8 cellular contexts compared by ENCODE assay signal in genomic region chr12:48924617-48925217, GRCh38. TPM values are rescaled to one million over a fixed set of nuclear protein-coding genes. Genes with fewer than 3 reads are reported as not detected.
DNase-seq lines count a peak whose midpoint lies in the region; ATAC-seq, FAIRE-seq and TF ChIP-seq lines count a peak whose summit lies in the region.

No MANE protein-coding gene starts in this region.

- ATAC-seq in Right ventricle myocardium inferior = peak; percentile 79
- peak; percentile 69 for ATAC-seq in HG03039 (IDR thresholded peaks at IDR 0.05; ENCODE audit: unreplicated experiment)
- peak; percentile 73 to 74 for ATAC-seq in right cardiac atrium

- DNase-seq in Right ventricle myocardium inferior (ENCODE audit: missing footprints) = peak; percentile 75
- no peak for DNase-seq in cardiac septum (ENCODE audit: low spot score)
- peak; percentile 89 for DNase-seq in OCI-LY7 (ENCODE audit: low spot score)
- peak; percentile 72 for DNase-seq in activated gamma-delta T cell treated with anti-CD3 and anti-CD28 coated beads, Interleukin-2, amount 50 U/mL, for 16 hours (ENCODE audit: low read depth)
- peak; percentile 55 to 78 (median 77) for DNase-seq in right cardiac atrium
- DNase-seq in small intestine = peak; percentile 53
- DNase-seq in NCI-H2227 (lab: John Stamatoyannopoulos, UW; ENCODE audit: unreplicated experiment) = no peak

- peak; percentile 91 for TF ChIP-seq CTCF in OCI-LY7 (conservative IDR thresholded peaks at IDR 0.05; ENCODE audit: low read length)

- H3K4me2 ChIP-seq in OCI-LY7 (ENCODE audit: low read length) = peak overlapping the region; percentile 78

- H3K9me3 ChIP-seq in OCI-LY7 (ENCODE audit: low read length) (no peaks in the 10 kb centered on the region), right cardiac atrium (ENCODE audit: control insufficient read depth, low read length) (no peaks in the 10 kb centered on the region), small intestine (ENCODE audit: control insufficient read depth, low read depth) (no peaks in the 10 kb centered on the region)

- CTCF ChIA-PET in OCI-LY7 (lab: Charles Lee; ENCODE audit: unreplicated experiment) = interaction anchor here (0.7 to 1.2 kb wide), 5 partner anchors 12 to 59 kb away, joined by 3 to 5 read pairs (median 3); partner anchors contain the start of gene ARF3

- peaks cover 31% of the 10 kb centered on the region for H3K36me3 ChIP-seq in OCI-LY7 (ENCODE audit: insufficient read depth, low read length)
- H3K36me3 ChIP-seq in small intestine (ENCODE audit: control insufficient read depth in 2 of 2, insufficient read depth in 2 of 2, low read length in 2 of 2) = peaks cover 0 to 3% of the 10 kb centered on the region in 2 donors

- POLR2A ChIA-PET in OCI-LY7 (lab: Charles Lee) = interaction anchor here (0.6 to 2.8 kb wide), 5 partner anchors 14 to 84 kb away, joined by 3 to 14 read pairs (median 5); partner anchors contain the start of genes ARF3 and DDX23

- H3K27ac ChIP-seq in OCI-LY7 (ENCODE audit: low read depth, low read length, poor library complexity, severe bottlenecking) (peak overlapping the region; percentile 46), right cardiac atrium (ENCODE audit: low read length) (no peak overlapping the region), small intestine (ENCODE audit: low read depth in 1 of 2, low read length in 1 of 2) (peak overlapping the region; percentile 43 to 83)

- H3K4me3 ChIP-seq in OCI-LY7 (ENCODE audit: low read depth, low read length, poor library complexity, severe bottlenecking) (peak overlapping the region; percentile 82), right cardiac atrium (ENCODE audit: low read length) (peak overlapping the region; percentile 56), small intestine (ENCODE audit: low read depth in 1 of 2, low read length in 2 of 2) (peak overlapping the region; percentile 80 to 81)

- peak overlapping the region; percentile 84 for H2AFZ ChIP-seq in OCI-LY7 (ENCODE audit: low read length)

- no peaks in the 10 kb centered on the region for H3K79me2 ChIP-seq in OCI-LY7 (ENCODE audit: insufficient read depth, low read depth, low read length)

- no peaks in the 10 kb centered on the region for H3K27me3 ChIP-seq in right cardiac atrium (ENCODE audit: control insufficient read depth, insufficient read depth)
- no peaks in the 10 kb centered on the region for H3K27me3 ChIP-seq in small intestine (ENCODE audit: control insufficient read depth in 2 of 2, insufficient read depth in 2 of 2, low read length in 2 of 2)

- H3K9me2 ChIP-seq in OCI-LY7 (ENCODE audit: insufficient read depth, low read length) = no peaks in the 10 kb centered on the region

- FAIRE-seq in small intestine (lab: Jason Lieb, UNC) = no peak

- no TSS peak for BruUV-seq in OCI-LY7 (replicated peaks; lab: Mats Ljungman, UMichigan)

- under 1% methylated on average over 39 of the region's 39 CpGs for WGBS in right cardiac atrium
- WGBS in small intestine, 3 donors = 0 to 1% (median 0%) methylated on average over 35 to 39 of the region's 39 CpGs

- H3K4me1 ChIP-seq in OCI-LY7 (ENCODE audit: insufficient read depth, low read length, poor library complexity, severe bottlenecking) (peaks cover 14% of the 10 kb centered on the region), right cardiac atrium (ENCODE audit: control insufficient read depth, insufficient read depth, low read length) (no peaks in the 10 kb centered on the region), small intestine (ENCODE audit: control insufficient read depth in 2 of 2, insufficient read depth in 1 of 2, low read depth in 1 of 2, low read length in 1 of 2) (peaks cover 0 to 3% of the 10 kb centered on the region in 2 donors)

- no peaks in the 10 kb centered on the region for H4K20me1 ChIP-seq in OCI-LY7 (ENCODE audit: insufficient read depth, low read length)

- intact Hi-C loops in Right ventricle myocardium inferior (cut with DNase I) (no loop called here), cardiac septum (cut with DNase I) (no loop called here), OCI-LY7 (cut with micrococcal nuclease; ENCODE audit: unreplicated experiment) (loop anchor here (1.0 to 2.0 kb wide), 4 partner anchors 12 to 64 kb away; partner anchors contain the start of genes ARF3 and WNT1), right cardiac atrium (cut with DNase I) (no loop called here)

RNA-seq across cellular contexts. Expression of gene FKBP11, which starts 0.6 kb away (rescaled TPM):
- total RNA-seq in Right ventricle myocardium inferior (3.7 TPM), cardiac septum (5.5 TPM), OCI-LY7 (2022) (60.4 and 66.2 TPM in 2 replicates), right cardiac atrium (10 to 100 TPM in 3 of 4 donors, 1 to 10 TPM in 1; 3.9 to 14.8 (median 12.3) TPM)
- 18.7 TPM in 2 replicates for total RNA-seq in OCI-LY7 (2014; rRNA removed; shearing (Covaris generic))
- polyA plus RNA-seq in right cardiac atrium (7.6 TPM), small intestine (10 to 100 TPM; 22.4 to 82.7 (median 52.4) TPM)

RNA-seq across cellular contexts. Expression of gene ARF3, which starts 32.6 kb away (rescaled TPM):
- total RNA-seq in Right ventricle myocardium inferior (49.6 TPM), cardiac septum (59.5 TPM), OCI-LY7 (2022) (106 and 133 TPM in 2 replicates), right cardiac atrium (10 to 100 TPM; 75.6 to 94.8 (median 80.6) TPM)
- total RNA-seq in OCI-LY7 (2014; rRNA removed; shearing (Covaris generic)) = 41.2 and 42.9 TPM in 2 replicates
- polyA plus RNA-seq in right cardiac atrium (65.0 TPM), small intestine (10 to 100 TPM; 37.3 to 96.4 (median 38.4) TPM)

RNA-seq across cellular contexts. Expression of gene WNT10B, which starts 46.8 kb away (rescaled TPM):
- total RNA-seq in Right ventricle myocardium inferior (0.43 TPM), cardiac septum (0.16 TPM), OCI-LY7 (2022) (not detected in 2 replicates), right cardiac atrium (1 to 10 TPM in 1 of 4 donors, under 1 TPM in 3; 0.57 to 1.7 (median 0.73) TPM)
- not detected in 2 replicates for total RNA-seq in OCI-LY7 (2014; rRNA removed; shearing (Covaris generic))
- polyA plus RNA-seq in right cardiac atrium (0.66 TPM), small intestine (1 to 10 TPM in 2 of 3 donors, under 1 TPM in 1; 0.67 to 1.4 (median 1.2) TPM)

RNA-seq across cellular contexts. Expression of gene WNT1, which starts 53.4 kb away (rescaled TPM):
- total RNA-seq in Right ventricle myocardium inferior (not detected), cardiac septum (not detected), OCI-LY7 (2022) (not detected in 2 replicates), right cardiac atrium (not detected)
- not detected in 2 replicates for total RNA-seq in OCI-LY7 (2014; rRNA removed; shearing (Covaris generic))
- polyA plus RNA-seq in right cardiac atrium (not detected), small intestine (not detected)

RNA-seq across cellular contexts. Expression of gene RND1, which starts 59.0 kb away (rescaled TPM):
- total RNA-seq in Right ventricle myocardium inferior (0.41 TPM), cardiac septum (0.62 TPM), OCI-LY7 (2022) (12.7 and 13.9 TPM in 2 replicates), right cardiac atrium (under 1 TPM; 0.41 to 0.96 (median 0.71) TPM)
- 6.5 and 7.3 TPM in 2 replicates for total RNA-seq in OCI-LY7 (2014; rRNA removed; shearing (Covaris generic))
- polyA plus RNA-seq in right cardiac atrium (2.6 TPM), small intestine (1 to 10 TPM; 3.8 to 6.3 (median 4.9) TPM)

Comparison
In these comparisons a context has a peak if more than half of its experiments do, and no peak if none do; other contexts are left out.
1. DNase-seq: peak in Right ventricle myocardium inferior (single experiment), OCI-LY7 (single experiment), activated gamma-delta T cell treated with anti-CD3 and anti-CD28 coated beads, Interleukin-2, amount 50 U/mL, for 16 hours (single experiment), right cardiac atrium (3 of 3) and small intestine (single experiment); none in cardiac septum (single experiment) and NCI-H2227 (single experiment).
2. Peak in every context shown above with its lines, with median percentiles within 50 percentile points of each other: ATAC-seq and H3K4me3 ChIP-seq.